ENCODE assay signal across 8 cellular contexts in the genomic region with DNA sequence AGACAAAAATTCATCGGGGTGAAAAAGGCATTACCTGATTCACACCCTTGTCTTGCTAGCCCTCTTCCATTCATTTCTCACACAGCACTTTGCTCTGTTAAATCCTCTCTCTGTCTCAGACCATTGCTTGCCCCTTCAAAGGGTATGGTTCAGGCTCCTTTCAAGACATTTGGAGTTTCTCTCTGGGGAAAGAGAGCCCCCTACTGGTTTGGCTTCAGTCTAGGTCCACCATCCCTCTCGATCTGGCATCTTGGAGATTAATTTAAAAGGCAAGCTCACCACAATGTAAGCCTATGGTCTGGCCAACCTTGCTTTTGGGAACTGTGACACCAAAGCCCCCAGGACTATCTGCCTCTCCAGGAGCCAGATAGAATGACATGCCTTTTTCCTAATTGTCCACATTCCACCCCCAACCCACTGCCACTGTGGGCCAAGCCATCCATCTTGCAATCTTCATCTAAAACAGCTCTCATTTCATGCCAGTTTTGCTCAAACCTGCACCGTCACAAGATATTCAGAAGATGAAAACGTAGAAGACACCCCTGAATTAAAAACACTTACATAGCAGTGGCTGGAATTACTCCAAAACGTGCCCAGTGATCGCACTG.
DNase-seq lines count a peak whose midpoint lies in the region; ATAC-seq, FAIRE-seq and TF ChIP-seq lines count a peak whose summit lies in the region.

No MANE protein-coding gene starts in this region.

- TF ChIP-seq CTCF in AG04449 (IDR thresholded peaks at IDR 0.05; ENCODE audit: insufficient read depth, low read length, missing control alignments) = peak; percentile 54
- TF ChIP-seq CTCF in GM12872 (IDR thresholded peaks at IDR 0.05; ENCODE audit: insufficient read depth, low read depth, low read length) = peak; percentile 85
- TF ChIP-seq CTCF in LNCaP clone FGC (IDR thresholded peaks at IDR 0.05; ENCODE audit: control insufficient read depth, extremely low read depth, insufficient read depth) = peak; percentile 61
- TF ChIP-seq CTCF in chondrocyte (IDR thresholded peaks at IDR 0.05) = peak; percentile 78
- TF ChIP-seq CTCF in left lung (IDR thresholded peaks at IDR 0.05) = peak; percentile 31 to 44

- intact Hi-C loops in left lung (cut with DNase I) = loop anchor here in 1 of 2 donors (10.0 kb wide), 1 partner anchor 247 kb away; no protein-coding TSS in a partner anchor

- H3K27ac ChIP-seq in left lung = no peak overlapping the region

- peaks cover 0 to 4% of the 10 kb centered on the region in 2 donors for H3K36me3 ChIP-seq in left lung

- H3K4me3 ChIP-seq in AG04449 (ENCODE audit: low read depth, low read length) (no peak overlapping the region), LNCaP clone FGC (ENCODE audit: low read depth, low read length) (no peak overlapping the region), left lung (no peak overlapping the region)

- FAIRE-seq in urothelium cell line (lab: Jason Lieb, UNC) = peak; percentile 66

- H3K4me1 Mint-ChIP-seq in chondrocyte (ENCODE audit: low read depth) = no peaks in the 10 kb centered on the region

- no peaks in the 10 kb centered on the region for H3K4me1 ChIP-seq in left lung

- no peaks in the 10 kb centered on the region for H3K9me3 Mint-ChIP-seq in chondrocyte (ENCODE audit: low read depth)

- no peak overlapping the region for H3K27ac Mint-ChIP-seq in chondrocyte (ENCODE audit: unreplicated experiment)

- no peaks in the 10 kb centered on the region for H3K9me3 ChIP-seq in left lung

- CTCF ChIA-PET in AG04449 (lab: Yijun Ruan, JAX) = interaction anchor here (0.6 to 3.5 kb wide), 15 partner anchors 9 to 537 kb away, joined by 3 to 12 read pairs (median 5); no protein-coding TSS in a partner anchor

- peaks cover 8% of the 10 kb centered on the region for H3K36me3 Mint-ChIP-seq in chondrocyte (ENCODE audit: low read depth)

- H3K27me3 ChIP-seq in left lung = no peaks in the 10 kb centered on the region

- POLR2A ChIA-PET in AG04449 (lab: Yijun Ruan, JAX) = no interaction called here

- peaks cover 2% of the 10 kb centered on the region for H3K27me3 Mint-ChIP-seq in chondrocyte (ENCODE audit: low read depth)

- H3K4me3 Mint-ChIP-seq in chondrocyte (ENCODE audit: unreplicated experiment) = no peak overlapping the region

- DNase-seq in AG04449 (ENCODE audit: low read depth, low spot score) = no peak
- DNase-seq in HCEC 1CT = peak; percentile 57
- DNase-seq in LNCaP clone FGC (ENCODE audit: low read depth) = no peak
- DNase-seq in RPMI8226 = peak; percentile 28
- DNase-seq in chondrocyte (ENCODE audit: low spot score) = no peak
- DNase-seq in left lung = no peak
- DNase-seq in urothelium cell line (ENCODE audit: low spot score) = peak; percentile 60

- peak; percentile 85 for ATAC-seq in left lung

Comparison
In these comparisons a context has a peak if more than half of its experiments do, and no peak if none do; other contexts are left out.
1. DNase-seq: peak in HCEC 1CT (single experiment), RPMI8226 (single experiment) and urothelium cell line (single experiment); none in AG04449 (single experiment), LNCaP clone FGC (single experiment), chondrocyte (single experiment) and left lung (0 of 2).
2. Peak in every context shown above with its lines, with median percentiles within 50 percentile points of each other: CTCF ChIP-seq.